Comparison of ENCODE assay signal across 8 cellular contexts in the genomic region with DNA sequence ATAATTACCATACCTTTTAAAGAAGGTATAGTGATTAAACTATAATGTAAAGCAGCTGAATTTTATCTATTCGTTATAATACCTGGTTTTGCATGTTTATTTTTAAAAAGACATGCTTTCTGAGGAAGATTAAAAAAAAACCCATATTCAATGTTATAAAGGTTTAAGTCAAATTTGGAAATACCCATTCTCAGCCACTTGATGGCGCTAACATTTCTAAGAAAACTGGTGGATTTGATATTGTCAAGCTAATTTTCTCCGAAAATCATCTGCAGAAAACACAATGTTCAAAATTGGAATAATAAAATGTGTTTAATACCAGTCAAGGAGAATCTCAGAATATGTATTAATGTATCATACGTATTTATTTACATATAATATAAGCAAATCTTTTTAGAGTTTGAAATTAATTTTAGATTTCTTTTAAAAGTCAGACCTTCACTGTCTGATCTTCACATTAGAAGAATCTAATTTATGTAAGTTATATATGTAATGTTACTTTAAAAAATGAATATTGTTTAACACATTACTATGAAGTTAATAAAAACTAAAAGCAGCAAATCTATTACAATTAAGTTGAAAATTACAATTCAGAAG. TPM values are rescaled to one million over a fixed set of nuclear protein-coding genes. Genes with fewer than 3 reads are reported as not detected.
DNase-seq lines count a peak whose midpoint lies in the region; ATAC-seq lines count a peak whose summit lies in the region.

No MANE protein-coding gene starts in this region.

- DNase-seq in AG20443 (ENCODE audit: low spot score) (peak; percentile 24), NCI-H526 treated with DMSO at 0.1 percent for 48 hours (lab: John Stamatoyannopoulos, UW) (peak; percentile 28), cerebellum (ENCODE audit: low spot score) (peak; percentile 41), midbrain (lab: John Stamatoyannopoulos, UW) (peak; percentile 31), GM19240 (ENCODE audit: insufficient read length, low spot score) (no peak), occipital lobe (lab: John Stamatoyannopoulos, UW) (no peak)

- ATAC-seq in GM18858 (IDR thresholded peaks at IDR 0.05; ENCODE audit: unreplicated experiment) = peak; percentile 46
- no peak for ATAC-seq in HG03439 (IDR thresholded peaks at IDR 0.05; ENCODE audit: unreplicated experiment)

RNA-seq across cellular contexts. Expression of a gene that starts 35.0 kb away (rescaled TPM):
- total RNA-seq in cerebellum = 89.9 TPM
- total RNA-seq in occipital lobe = 100 TPM

Comparison
In these comparisons a context has a peak if more than half of its experiments do, and no peak if none do; other contexts are left out.
1. DNase-seq: peak in AG20443 (single experiment), NCI-H526 treated with DMSO at 0.1 percent for 48 hours (single experiment), cerebellum (single experiment) and midbrain (single experiment); none in GM19240 (single experiment) and occipital lobe (single experiment).